Comparison of ENCODE assay signal across 1 cellular context in genomic region chr7:1640376-1641172, GRCh38.
TF ChIP-seq lines count a peak whose summit lies in the region.

No MANE protein-coding gene starts in this region.

TF ChIP-seq in SK-N-SH treated with all-trans-retinoic acid at 6 μM for 48 hours, 23 proteins besides CTCF, POLR2A, EP300 and RAD21 (continued from another document):
- no peak for TF ChIP-seq ZFP3 (CRISPR knock-in tag; IDR thresholded peaks at IDR 0.05)
- TF ChIP-seq, protein P1, sequence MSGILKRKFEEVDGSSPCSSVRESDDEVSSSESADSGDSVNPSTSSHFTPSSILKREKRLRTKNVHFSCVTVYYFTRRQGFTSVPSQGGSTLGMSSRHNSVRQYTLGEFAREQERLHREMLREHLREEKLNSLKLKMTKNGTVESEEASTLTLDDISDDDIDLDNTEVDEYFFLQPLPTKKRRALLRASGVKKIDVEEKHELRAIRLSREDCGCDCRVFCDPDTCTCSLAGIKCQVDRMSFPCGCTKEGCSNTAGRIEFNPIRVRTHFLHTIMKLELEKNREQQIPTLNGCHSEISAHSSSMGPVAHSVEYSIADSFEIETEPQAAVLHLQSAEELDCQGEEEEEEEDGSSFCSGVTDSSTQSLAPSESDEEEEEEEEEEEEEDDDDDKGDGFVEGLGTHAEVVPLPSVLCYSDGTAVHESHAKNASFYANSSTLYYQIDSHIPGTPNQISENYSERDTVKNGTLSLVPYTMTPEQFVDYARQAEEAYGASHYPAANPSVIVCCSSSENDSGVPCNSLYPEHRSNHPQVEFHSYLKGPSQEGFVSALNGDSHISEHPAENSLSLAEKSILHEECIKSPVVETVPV (CRISPR knock-in tag; IDR thresholded peaks at IDR 0.05) = no peak
- no peak for TF ChIP-seq PPARA (CRISPR knock-in tag; IDR thresholded peaks at IDR 0.05; ENCODE audit: borderline replicate concordance)
